Comparison of ENCODE assay signal across 9 cellular contexts in genomic region chr10:18140957-18141888, GRCh38. TPM values are rescaled to one million over a fixed set of nuclear protein-coding genes. Genes with fewer than 3 reads are reported as not detected.
DNase-seq lines count a peak whose midpoint lies in the region; ATAC-seq and TF ChIP-seq lines count a peak whose summit lies in the region.
"Had no signal": no experiment of that assay in that cellular context is flagged by ENCODE, and none has a peak within 500 bp of the region (broad histone marks: within the 10 kb centered on the region; RNA-seq: fewer than 3 reads in every experiment).

No MANE protein-coding gene starts in this region.

- intact Hi-C loops in colonic mucosa (cut with DNase I): no loop called here
- intact Hi-C loops in natural killer cell (cut with micrococcal nuclease): no loop called here

- H3K9ac ChIP-seq in colonic mucosa (ENCODE audit: low read depth in 2 of 2, low read length in 2 of 2): peak overlapping the region; percentile 64 to 66

- H3K4me1 ChIP-seq in colonic mucosa: no peaks in the 10 kb centered on the region
- H3K4me1 ChIP-seq in suprapubic skin: peaks cover 27% of the 10 kb centered on the region

- DNase-seq in LNCaP clone FGC (ENCODE audit: low read depth): no peak
- DNase-seq in colonic mucosa: peak; percentile 29
- DNase-seq in left kidney (ENCODE audit: low read depth, low spot score): peak; percentile 77
- DNase-seq in suprapubic skin (ENCODE audit: low spot score in 2 of 2): no peak
- DNase-seq in NCI-H1105 (lab: John Stamatoyannopoulos, UW): no peak
- no peak for DNase-seq in stimulated activated naive CD4-positive, alpha-beta T cell treated with Interleukin-2 at 50 U/mL for 16 hours (lab: John Stamatoyannopoulos, UW)
- DNase-seq in natural killer cell: no peak
- DNase-seq in UCSD-AML1 (lab: John Stamatoyannopoulos, UW; ENCODE audit: unreplicated experiment): no peak

- H3K4me3 Mint-ChIP-seq in natural killer cell: no peak overlapping the region

- no peaks in the 10 kb centered on the region for H3K4me1 Mint-ChIP-seq in natural killer cell

- no peaks in the 10 kb centered on the region for H3K36me3 Mint-ChIP-seq in natural killer cell

- H3K9me3 ChIP-seq in colonic mucosa (no peaks in the 10 kb centered on the region), suprapubic skin (no peaks in the 10 kb centered on the region)
- H3K9me3 ChIP-seq: SJSA1 had no signal

- peaks cover 21 to 23% of the 10 kb centered on the region in 2 donors for H3K27me3 Mint-ChIP-seq in natural killer cell (ENCODE audit: low read depth in 2 of 2)

- H3K27ac ChIP-seq in colonic mucosa (peak overlapping the region; percentile 59), suprapubic skin (peak overlapping the region; percentile 45)
- H3K27ac ChIP-seq: SJSA1 had no signal

- H3K27me3 ChIP-seq in colonic mucosa: no peaks in the 10 kb centered on the region
- peaks cover 24% of the 10 kb centered on the region for H3K27me3 ChIP-seq in suprapubic skin

- H3K36me3 ChIP-seq in colonic mucosa (no peaks in the 10 kb centered on the region), suprapubic skin (no peaks in the 10 kb centered on the region)
- H3K36me3 ChIP-seq: SJSA1 had no signal

- WGBS in suprapubic skin: 7% methylated on average over 39 of the region's 41 CpGs

- TF ChIP-seq POLR2A in suprapubic skin (IDR thresholded peaks at IDR 0.05): no peak

- no peaks in the 10 kb centered on the region for H3K9me3 Mint-ChIP-seq in natural killer cell

- H3K27ac Mint-ChIP-seq in natural killer cell: no peak overlapping the region

- TF ChIP-seq CTCF in LNCaP clone FGC (IDR thresholded peaks at IDR 0.05; ENCODE audit: control insufficient read depth, extremely low read depth, insufficient read depth) (no peak), colonic mucosa (IDR thresholded peaks at IDR 0.05) (no peak), suprapubic skin (IDR thresholded peaks at IDR 0.05) (no peak), natural killer cell (IDR thresholded peaks at IDR 0.05) (no peak)

- H3K4me3 ChIP-seq in LNCaP clone FGC (ENCODE audit: low read depth, low read length) (peak overlapping the region; percentile 58), colonic mucosa (peak overlapping the region; percentile 63), suprapubic skin (peak overlapping the region; percentile 79)

- no peak for TF ChIP-seq EP300 in suprapubic skin (IDR thresholded peaks at IDR 0.05)

- no peak for ATAC-seq in natural killer cell

RNA-seq across cellular contexts. Expression of gene CACNB2, which starts 1.0 kb away (rescaled TPM):
- 10 to 100 TPM in 1 of 2 donors, 1 to 10 TPM in 1; 9.8 to 12.1 TPM for total RNA-seq in colonic mucosa
- 10 to 100 TPM; 11.6 to 13.8 (median 12.1) TPM for total RNA-seq in suprapubic skin
- not detected for total RNA-seq in natural killer cell
- total RNA-seq: SJSA1 had no signal

Comparison
In these comparisons a context has a peak if more than half of its experiments do, and no peak if none do; other contexts are left out.
1. DNase-seq: peak in colonic mucosa (single experiment) and left kidney (single experiment); none in LNCaP clone FGC (single experiment), suprapubic skin (0 of 2), NCI-H1105 (single experiment), stimulated activated naive CD4-positive, alpha-beta T cell treated with Interleukin-2 at 50 U/mL for 16 hours (single experiment), natural killer cell (single experiment) and UCSD-AML1 (single experiment).
2. RNA of gene CACNB2, which starts 1.0 kb away (total RNA-seq): 11.6 to 13.8 TPM in suprapubic skin and 9.8 to 12.1 TPM in colonic mucosa; not detected in natural killer cell; every median in the first group is over 4 times any median in the second.
3. Peak in every context shown above with its lines, with median percentiles within 50 percentile points of each other: H3K4me3 ChIP-seq.